Comparison of ENCODE assay signal across 1 cellular context in genomic region chr12:55724226-55724939, GRCh38.
TF ChIP-seq lines count a peak whose summit lies in the region.

No MANE protein-coding gene starts in this region.

TF ChIP-seq in IMR-90, 13 proteins besides CTCF, POLR2A, EP300 and RAD21:
- 0 out of 2 replicates have a peak, but pooled peaks have one; percentile 35 for TF ChIP-seq SMC3 (IDR thresholded peaks at IDR 0.05; ENCODE audit: low read depth, low read length)
- no peak for TF ChIP-seq CEBPB (IDR thresholded peaks at IDR 0.05; ENCODE audit: low read depth, low read length)
